ENCODE assay signal across 27 cellular contexts in the genomic region with DNA sequence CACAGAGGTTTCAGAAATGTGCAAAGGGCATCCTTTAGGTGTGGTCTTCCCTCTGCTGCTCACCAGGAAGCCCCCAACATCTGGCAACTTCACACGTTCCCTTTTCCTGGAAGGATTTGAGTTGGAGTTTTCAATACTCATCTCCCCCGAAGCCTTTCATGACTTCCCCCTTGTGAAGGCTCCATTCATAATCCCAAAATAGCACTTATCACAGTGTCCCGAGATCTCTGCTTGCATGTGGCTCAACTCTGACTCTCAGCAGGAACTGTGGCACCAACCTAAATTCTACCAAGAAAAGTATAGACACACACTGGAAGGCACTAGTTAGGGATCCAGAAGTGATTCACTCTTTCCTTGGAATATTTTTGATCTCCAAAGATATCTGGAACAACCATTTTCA.
"Had no signal": no experiment of that assay in that cellular context is flagged by ENCODE, and none has a peak within 500 bp of the region (broad histone marks: within the 10 kb centered on the region; RNA-seq: fewer than 3 reads in every experiment).

No MANE protein-coding gene starts in this region.

- ATAC-seq: left lobe of liver; natural killer cell; psoas muscle; right lobe of liver; stimulated activated memory B cell treated with anti-CD40 and anti-IgM and Interleukin-4, amounts not matched to agents 10 μg/mL and 1 μg/mL and 100 μg/mL, for 72 hours; stimulated activated naive CD8-positive, alpha-beta T cell treated with anti-CD3 and anti-CD28 coated beads, Interleukin-15, amount 100 ng/mL, for 72 hours had no signal

- H2AFZ ChIP-seq: neural progenitor cell, parathyroid adenoma had no signal

- H3K79me2 ChIP-seq: parathyroid adenoma had no signal

- H3K27ac Mint-ChIP-seq: immature natural killer cell; mesothelial cell of epicardium; natural killer cell; nephron progenitor cell; neural progenitor cell; stimulated activated memory B cell treated with anti-CD40 and anti-IgM and Interleukin-4, amounts not matched to agents 10 μg/mL and 1 μg/mL and 100 μg/mL, for 72 hours; stimulated activated naive CD8-positive, alpha-beta T cell treated with anti-CD3 and anti-CD28 coated beads, Interleukin-15, amount 100 ng/mL, for 72 hours; type B pancreatic cell had no signal

- H3K4me1 Mint-ChIP-seq: immature natural killer cell; mesothelial cell of epicardium; naive B cell; natural killer cell; nephron progenitor cell; neural progenitor cell; stimulated activated memory B cell treated with anti-CD40 and anti-IgM and Interleukin-4, amounts not matched to agents 10 μg/mL and 1 μg/mL and 100 μg/mL, for 72 hours; stimulated activated naive CD8-positive, alpha-beta T cell treated with anti-CD3 and anti-CD28 coated beads, Interleukin-15, amount 100 ng/mL, for 72 hours had no signal

- H3K4me1 ChIP-seq: neural progenitor cell, parathyroid adenoma, psoas muscle, right lobe of liver, tibial nerve, uterus had no signal

- DNase-seq: hypothalamus; immature natural killer cell; kidney; naive B cell; natural killer cell; nephron progenitor cell; occipital lobe; psoas muscle; right lobe of liver; stimulated activated CD4-positive, alpha-beta T cell treated with anti-CD3 and anti-CD28 coated beads, Interleukin-1b, Interleukin-23, amount 100 ng/mL, for 48 hours; stimulated activated CD4-positive, alpha-beta T cell treated with anti-CD3 and anti-CD28 coated beads, Interleukin-2, amount 100 ng/mL, for 48 hours; stimulated activated CD4-positive, alpha-beta T cell treated with anti-CD3 and anti-CD28 coated beads, Interleukin-4, amount 100 ng/mL, for 4 hours; stimulated activated CD8-positive, alpha-beta memory T cell treated with anti-CD3 and anti-CD28 coated beads, Interleukin-4, amount 100 ng/mL, for 48 hours; stimulated activated naive CD4-positive, alpha-beta T cell treated with Interleukin-2 at 50 U/mL for 16 hours; stimulated activated naive CD8-positive, alpha-beta T cell treated with anti-CD3 and anti-CD28 coated beads, Interleukin-15, amount 100 ng/mL, for 72 hours; substantia nigra; uterus had no signal

- H3K9me3 ChIP-seq: neutrophil, psoas muscle, right lobe of liver, tibial nerve, uterus had no signal

- H3K36me3 ChIP-seq: neural progenitor cell, neutrophil, right lobe of liver, tibial nerve, uterus had no signal

- H3K4me2 ChIP-seq: neural progenitor cell, smooth muscle cell had no signal

- H3K27me3 ChIP-seq: neural progenitor cell, neutrophil, right lobe of liver, tibial nerve, uterus had no signal

- H3K27ac ChIP-seq: neural progenitor cell, neutrophil, parathyroid adenoma, psoas muscle, right lobe of liver, tibial nerve, uterus had no signal

- H3K36me3 Mint-ChIP-seq: immature natural killer cell; mesothelial cell of epicardium; naive B cell; natural killer cell; neural progenitor cell; stimulated activated memory B cell treated with anti-CD40 and anti-IgM and Interleukin-4, amounts not matched to agents 10 μg/mL and 1 μg/mL and 100 μg/mL, for 72 hours; type B pancreatic cell had no signal

- H3K4me3 Mint-ChIP-seq: immature natural killer cell; mesothelial cell of epicardium; naive B cell; natural killer cell; nephron progenitor cell; neural progenitor cell; stimulated activated memory B cell treated with anti-CD40 and anti-IgM and Interleukin-4, amounts not matched to agents 10 μg/mL and 1 μg/mL and 100 μg/mL, for 72 hours; stimulated activated naive CD8-positive, alpha-beta T cell treated with anti-CD3 and anti-CD28 coated beads, Interleukin-15, amount 100 ng/mL, for 72 hours; type B pancreatic cell had no signal

- H3K4me3 ChIP-seq: lung, neural progenitor cell, psoas muscle, right lobe of liver, smooth muscle cell, tibial nerve, uterus had no signal

- H3K9me3 Mint-ChIP-seq: immature natural killer cell; natural killer cell; nephron progenitor cell; neural progenitor cell; stimulated activated naive CD8-positive, alpha-beta T cell treated with anti-CD3 and anti-CD28 coated beads, Interleukin-15, amount 100 ng/mL, for 72 hours; type B pancreatic cell had no signal

- H3K27me3 Mint-ChIP-seq: stimulated activated memory B cell treated with anti-CD40 and anti-IgM and Interleukin-4, amounts not matched to agents 10 μg/mL and 1 μg/mL and 100 μg/mL, for 72 hours; type B pancreatic cell had no signal
